Comparison of ENCODE assay signal across 28 cellular contexts in genomic region chr2:225494100-225494459, GRCh38.
DNase-seq lines count a peak whose midpoint lies in the region; ATAC-seq, FAIRE-seq and TF ChIP-seq lines count a peak whose summit lies in the region.
"Had no signal": no experiment of that assay in that cellular context is flagged by ENCODE, and none has a peak within 500 bp of the region (broad histone marks: within the 10 kb centered on the region; RNA-seq: fewer than 3 reads in every experiment).

No MANE protein-coding gene starts in this region.

- TF ChIP-seq POLR2A in breast epithelium (IDR thresholded peaks at IDR 0.05), result no peak

- POLR2A ChIA-PET in MCF 10A (lab: Yijun Ruan, JAX), result interaction anchor here (1.3 kb wide), 1 partner anchor 12 kb away, joined by 4 read pairs; no protein-coding TSS in a partner anchor

- TF ChIP-seq CTCF in MCF 10A (IDR thresholded peaks at IDR 0.05; ENCODE audit: unreplicated experiment) (no peak), breast epithelium (IDR thresholded peaks at IDR 0.05) (no peak)

- H3K4me3 ChIP-seq in breast epithelium, result no peak overlapping the region
- H3K4me3 ChIP-seq: gastrocnemius medialis, pancreas had no signal

- FAIRE-seq in urothelium cell line (lab: Jason Lieb, UNC), result peak; percentile 82
- FAIRE-seq: colon, H54, pancreas had no signal

- intact Hi-C loops in MCF 10A (cut with micrococcal nuclease), result no loop called here
- intact Hi-C loops in breast epithelium (cut with DNase I; ENCODE audit: low total_unique reads), result no loop called here

- H3K4me3 Mint-ChIP-seq in MCF 10A (ENCODE audit: unreplicated experiment), result no peak overlapping the region
- H3K4me3 Mint-ChIP-seq: natural killer cell treated with Interleukin-12 subunit alpha and Interleukin-12 subunit beta and Interleukin-15 and Interleukin-18, amount 100 ng/mL, for 72 hours; WTC11 had no signal

- BruUV-seq in MCF 10A (replicated peaks; lab: Mats Ljungman, UMichigan), result no TSS peak

- peaks cover 15% of the 10 kb centered on the region for H3K27me3 Mint-ChIP-seq in MCF 10A (ENCODE audit: insufficient read depth, unreplicated experiment)

- H3K27ac ChIP-seq in breast epithelium, result no peak overlapping the region
- H3K27ac ChIP-seq: HL-60, pancreas had no signal

- no peaks in the 10 kb centered on the region for H3K9me3 ChIP-seq in breast epithelium
- H3K9me3 ChIP-seq: gastrocnemius medialis, pancreas had no signal

- CTCF ChIA-PET in MCF 10A (lab: Yijun Ruan, JAX), result no interaction called here

- H3K36me3 Mint-ChIP-seq in MCF 10A (ENCODE audit: insufficient read depth, unreplicated experiment), result no peaks in the 10 kb centered on the region
- H3K36me3 Mint-ChIP-seq: natural killer cell treated with Interleukin-12 subunit alpha and Interleukin-12 subunit beta and Interleukin-15 and Interleukin-18, amount 100 ng/mL, for 72 hours; WTC11 had no signal

- no peak for ATAC-seq in HG03135 (IDR thresholded peaks at IDR 0.05; ENCODE audit: unreplicated experiment)
- no peak for ATAC-seq in HG03045 (IDR thresholded peaks at IDR 0.05; ENCODE audit: unreplicated experiment)
- ATAC-seq: natural killer cell treated with Interleukin-12 subunit alpha and Interleukin-12 subunit beta and Interleukin-15 and Interleukin-18, amount 100 ng/mL, for 72 hours; sciatic nerve; WTC11 had no signal

- no peak overlapping the region for H3K27ac Mint-ChIP-seq in MCF 10A (ENCODE audit: low read depth, unreplicated experiment)
- H3K27ac Mint-ChIP-seq: activated T-helper 2 cell treated with anti-CD3 and anti-CD28 coated beads, Interferon-gamma antibody, Interleukin-2, Interleukin-4, amounts not matched to agents 10 μg/mL and 5 μg/mL and 100 μg/mL, durations not matched to agents 14 hours and 24 hours and 36 hours; natural killer cell treated with Interleukin-12 subunit alpha and Interleukin-12 subunit beta and Interleukin-15 and Interleukin-18, amount 100 ng/mL, for 72 hours; WTC11 had no signal

- no peaks in the 10 kb centered on the region for H3K4me1 Mint-ChIP-seq in MCF 10A (ENCODE audit: insufficient read depth, unreplicated experiment)

- peak; percentile 23 for DNase-seq in MCF 10A (ENCODE audit: unreplicated experiment)
- no peak for DNase-seq in breast epithelium (ENCODE audit: low spot score in 2 of 2)
- DNase-seq in amniotic epithelial cell (ENCODE audit: low read depth), result peak; percentile 44
- peak; percentile 39 for DNase-seq in kidney glomerular epithelial cell (lab: John Stamatoyannopoulos, UW)
- peak; percentile 26 for DNase-seq in urothelium cell line (ENCODE audit: low spot score)
- no peak for DNase-seq in NCI-H2171 treated with DMSO at 0.1 percent for 48 hours (lab: John Stamatoyannopoulos, UW)
- DNase-seq: activated CD8-positive, alpha-beta memory T cell treated with anti-CD3 and anti-CD28 coated beads, Interleukin-2, amount 50 U/mL, for 4 hours; Calu3; effector CD8-positive, alpha-beta T cell; gastrocnemius medialis; hippocampal formation; NCI-H1105 treated with DMSO at 0.1 percent for 48 hours; NCI-H2081; OCI-M1; pancreas; SHP77; stimulated activated CD4-positive, alpha-beta T cell treated with anti-CD3 and anti-CD28 coated beads, Interleukin-15, amount 100 ng/mL, for 24 hours; SW 1271; T1000 had no signal

- H3K27me3 ChIP-seq in breast epithelium, result no peaks in the 10 kb centered on the region
- H3K27me3 ChIP-seq: gastrocnemius medialis, pancreas had no signal

- no peaks in the 10 kb centered on the region for H3K36me3 ChIP-seq in breast epithelium
- H3K36me3 ChIP-seq: gastrocnemius medialis, pancreas had no signal

- no peaks in the 10 kb centered on the region for H3K4me1 ChIP-seq in breast epithelium
- H3K4me1 ChIP-seq: gastrocnemius medialis had no signal

- H3K9me3 Mint-ChIP-seq in MCF 10A (ENCODE audit: unreplicated experiment), result no peaks in the 10 kb centered on the region
- H3K9me3 Mint-ChIP-seq: activated T-helper 2 cell treated with anti-CD3 and anti-CD28 coated beads, Interferon-gamma antibody, Interleukin-2, Interleukin-4, amounts not matched to agents 10 μg/mL and 5 μg/mL and 100 μg/mL, durations not matched to agents 14 hours and 24 hours and 36 hours; WTC11 had no signal

Comparison
In these comparisons a context has a peak if more than half of its experiments do, and no peak if none do; other contexts are left out.
1. DNase-seq: peak in MCF 10A (single experiment), amniotic epithelial cell (single experiment), kidney glomerular epithelial cell (single experiment) and urothelium cell line (single experiment); none in breast epithelium (0 of 2) and NCI-H2171 treated with DMSO at 0.1 percent for 48 hours (single experiment).